Comparison of ENCODE assay signal across 11 cellular contexts in the genomic region with DNA sequence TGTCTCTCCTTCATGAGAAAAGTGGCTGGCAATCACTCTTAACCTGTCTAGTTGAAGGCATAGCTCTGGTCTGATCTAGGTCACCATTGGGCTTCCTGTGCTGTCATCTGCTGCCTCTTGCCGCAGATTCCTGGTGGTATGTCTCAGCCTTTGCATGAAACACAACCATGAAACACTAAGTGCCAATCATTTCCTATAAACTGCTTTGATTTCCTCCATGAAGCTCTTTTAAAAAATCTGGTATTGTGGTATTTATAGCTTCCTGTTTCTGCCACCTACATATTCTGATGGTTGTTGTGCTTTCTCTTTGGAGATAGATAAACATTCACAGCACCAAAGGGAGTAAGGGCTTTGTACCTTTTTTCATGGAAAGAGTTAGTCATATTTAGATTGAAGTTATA.
DNase-seq lines count a peak whose midpoint lies in the region; ATAC-seq and TF ChIP-seq lines count a peak whose summit lies in the region.
"Had no signal": no experiment of that assay in that cellular context is flagged by ENCODE, and none has a peak within 500 bp of the region (broad histone marks: within the 10 kb centered on the region; RNA-seq: fewer than 3 reads in every experiment).

No MANE protein-coding gene starts in this region.

- no peaks in the 10 kb centered on the region for H3K36me3 Mint-ChIP-seq in CD4-positive, alpha-beta memory T cell
- peaks cover 6% of the 10 kb centered on the region for H3K36me3 Mint-ChIP-seq in T-helper 1 cell treated with Interleukin-12 subunit alpha and Interleukin-12 subunit beta and Interleukin-4 antibody, amounts not matched to agents 30 μg/mL and 1 μg/mL, for 36 hours (ENCODE audit: low read depth)
- no peaks in the 10 kb centered on the region for H3K36me3 Mint-ChIP-seq in natural killer cell treated with Interleukin-12 subunit alpha and Interleukin-12 subunit beta and Interleukin-15 and Interleukin-18, amount 100 ng/mL, for 72 hours
- H3K36me3 Mint-ChIP-seq in type B pancreatic cell, result no peaks in the 10 kb centered on the region
- H3K36me3 Mint-ChIP-seq: naive B cell had no signal

- H3K27ac Mint-ChIP-seq in CD4-positive, alpha-beta memory T cell, result peak overlapping the region; percentile 85 to 99 (median 95)
- peak overlapping the region; percentile 81 for H3K27ac Mint-ChIP-seq in T-helper 1 cell treated with Interleukin-12 subunit alpha and Interleukin-12 subunit beta and Interleukin-4 antibody, amounts not matched to agents 30 μg/mL and 1 μg/mL, for 36 hours
- peak overlapping the region; percentile 38 to 65 for H3K27ac Mint-ChIP-seq in natural killer cell treated with Interleukin-12 subunit alpha and Interleukin-12 subunit beta and Interleukin-15 and Interleukin-18, amount 100 ng/mL, for 72 hours
- no peak overlapping the region for H3K27ac Mint-ChIP-seq in type B pancreatic cell

- no peak for TF ChIP-seq CTCF in type B pancreatic cell (conservative IDR thresholded peaks at IDR 0.05)

- POLR2A ChIA-PET in CD4-positive, alpha-beta memory T cell (lab: Charles Lee; ENCODE audit: partially characterized antibody), result interaction anchor here (0.8 to 9.1 kb wide), 20 partner anchors 9 to 1228 kb away, joined by 3 to 121 read pairs (median 4); a partner anchor contains a TSS

- peak; percentile 84 to 88 for ATAC-seq in natural killer cell treated with Interleukin-12 subunit alpha and Interleukin-12 subunit beta and Interleukin-15 and Interleukin-18, amount 100 ng/mL, for 72 hours
- no peak for ATAC-seq in GM21619 (IDR thresholded peaks at IDR 0.05; ENCODE audit: unreplicated experiment)
- no peak for ATAC-seq in HG02973 (IDR thresholded peaks at IDR 0.05; ENCODE audit: unreplicated experiment)
- ATAC-seq: body of pancreas had no signal

- H3K4me3 Mint-ChIP-seq in CD4-positive, alpha-beta memory T cell, result peak overlapping the region; percentile 22 to 89 (median 72)
- H3K4me3 Mint-ChIP-seq in T-helper 1 cell treated with Interleukin-12 subunit alpha and Interleukin-12 subunit beta and Interleukin-4 antibody, amounts not matched to agents 30 μg/mL and 1 μg/mL, for 36 hours, result peak overlapping the region; percentile 43
- H3K4me3 Mint-ChIP-seq in natural killer cell treated with Interleukin-12 subunit alpha and Interleukin-12 subunit beta and Interleukin-15 and Interleukin-18, amount 100 ng/mL, for 72 hours, result peak overlapping the region; percentile 32
- no peak overlapping the region for H3K4me3 Mint-ChIP-seq in type B pancreatic cell
- H3K4me3 Mint-ChIP-seq: naive B cell had no signal

- no peaks in the 10 kb centered on the region for H3K9me3 ChIP-seq in CD4-positive, alpha-beta memory T cell (ENCODE audit: control insufficient read depth in 1 of 2, low read length in 2 of 2)
- H3K9me3 ChIP-seq: body of pancreas had no signal

- peak overlapping the region in 1 of 2 donors; percentile 26 for H3K4me3 ChIP-seq in CD4-positive, alpha-beta memory T cell (ENCODE audit: low read length in 2 of 2)
- H3K4me3 ChIP-seq: body of pancreas, smooth muscle cell had no signal

- no peaks in the 10 kb centered on the region for H3K27me3 ChIP-seq in CD4-positive, alpha-beta memory T cell (ENCODE audit: insufficient read depth, low read length)
- H3K27me3 ChIP-seq: body of pancreas had no signal

- DNase-seq in CD4-positive, alpha-beta memory T cell, result peak; percentile 79 to 90 (median 87)
- DNase-seq in activated T-helper 9 cell treated with anti-CD3 and anti-CD28 coated beads, Interleukin-2, amount 50 U/mL, for 16 hours (ENCODE audit: low read depth), result peak; percentile 27
- DNase-seq in natural killer cell treated with Interleukin-12 subunit alpha and Interleukin-12 subunit beta and Interleukin-15 and Interleukin-18, amount 100 ng/mL, for 72 hours (ENCODE audit: low spot score), result no peak
- DNase-seq in type B pancreatic cell (ENCODE audit: extremely low spot score, unreplicated experiment), result no peak
- no peak for DNase-seq in NCI-H2029 treated with DMSO at 0.1 percent for 48 hours (lab: John Stamatoyannopoulos, UW)
- DNase-seq: body of pancreas, naive B cell had no signal

- H3K4me1 ChIP-seq in CD4-positive, alpha-beta memory T cell (ENCODE audit: insufficient read depth, low read length), result peaks cover 92% of the 10 kb centered on the region
- H3K4me1 ChIP-seq: body of pancreas had no signal

- peaks cover 74 to 90% (median 84%) of the 10 kb centered on the region in 4 donors for H3K4me1 Mint-ChIP-seq in CD4-positive, alpha-beta memory T cell
- H3K4me1 Mint-ChIP-seq in T-helper 1 cell treated with Interleukin-12 subunit alpha and Interleukin-12 subunit beta and Interleukin-4 antibody, amounts not matched to agents 30 μg/mL and 1 μg/mL, for 36 hours (ENCODE audit: low read depth), result peaks cover 65% of the 10 kb centered on the region
- H3K4me1 Mint-ChIP-seq in natural killer cell treated with Interleukin-12 subunit alpha and Interleukin-12 subunit beta and Interleukin-15 and Interleukin-18, amount 100 ng/mL, for 72 hours (ENCODE audit: low read depth in 2 of 2), result peaks cover 20% of the 10 kb centered on the region in 2 donors
- peaks cover 5% of the 10 kb centered on the region for H3K4me1 Mint-ChIP-seq in type B pancreatic cell (ENCODE audit: unreplicated experiment)

- intact Hi-C loops in CD4-positive, alpha-beta memory T cell (cut with micrococcal nuclease), result loop anchor here (1.0 kb wide), 4 partner anchors 15 to 351 kb away; a partner anchor contains a TSS

- H3K9me3 Mint-ChIP-seq in CD4-positive, alpha-beta memory T cell, result peaks cover 0 to 5% (median 0%) of the 10 kb centered on the region in 8 donors
- peaks cover 6% of the 10 kb centered on the region for H3K9me3 Mint-ChIP-seq in T-helper 1 cell treated with Interleukin-12 subunit alpha and Interleukin-12 subunit beta and Interleukin-4 antibody, amounts not matched to agents 30 μg/mL and 1 μg/mL, for 36 hours
- H3K9me3 Mint-ChIP-seq in natural killer cell treated with Interleukin-12 subunit alpha and Interleukin-12 subunit beta and Interleukin-15 and Interleukin-18, amount 100 ng/mL, for 72 hours, result no peaks in the 10 kb centered on the region
- H3K9me3 Mint-ChIP-seq in type B pancreatic cell, result no peaks in the 10 kb centered on the region
- H3K9me3 Mint-ChIP-seq: naive B cell had no signal

- peak overlapping the region; percentile 60 for H3K27ac ChIP-seq in CD4-positive, alpha-beta memory T cell (ENCODE audit: low read depth, low read length)
- H3K27ac ChIP-seq: body of pancreas had no signal

- CTCF ChIA-PET in CD4-positive, alpha-beta memory T cell (lab: Charles Lee; ENCODE audit: partially characterized antibody), result interaction anchor here (0.7 to 6.5 kb wide), 16 partner anchors 9 to 534 kb away, joined by 3 to 78 read pairs (median 4); a partner anchor contains a TSS

- no peaks in the 10 kb centered on the region for H3K36me3 ChIP-seq in CD4-positive, alpha-beta memory T cell (ENCODE audit: insufficient read depth, low read length)

- no peaks in the 10 kb centered on the region for H3K27me3 Mint-ChIP-seq in CD4-positive, alpha-beta memory T cell
- no peaks in the 10 kb centered on the region for H3K27me3 Mint-ChIP-seq in T-helper 1 cell treated with Interleukin-12 subunit alpha and Interleukin-12 subunit beta and Interleukin-4 antibody, amounts not matched to agents 30 μg/mL and 1 μg/mL, for 36 hours (ENCODE audit: low read depth)
- peaks cover 0 to 4% of the 10 kb centered on the region in 2 donors for H3K27me3 Mint-ChIP-seq in natural killer cell treated with Interleukin-12 subunit alpha and Interleukin-12 subunit beta and Interleukin-15 and Interleukin-18, amount 100 ng/mL, for 72 hours
- no peaks in the 10 kb centered on the region for H3K27me3 Mint-ChIP-seq in type B pancreatic cell
- H3K27me3 Mint-ChIP-seq: naive B cell had no signal

Comparison
In these comparisons a context has a peak if more than half of its experiments do, and no peak if none do; other contexts are left out.
1. DNase-seq: peak in CD4-positive, alpha-beta memory T cell (5 of 5) and activated T-helper 9 cell treated with anti-CD3 and anti-CD28 coated beads, Interleukin-2, amount 50 U/mL, for 16 hours (single experiment); none in natural killer cell treated with Interleukin-12 subunit alpha and Interleukin-12 subunit beta and Interleukin-15 and Interleukin-18, amount 100 ng/mL, for 72 hours (single experiment), type B pancreatic cell (single experiment) and NCI-H2029 treated with DMSO at 0.1 percent for 48 hours (single experiment).
2. ATAC-seq: peak in natural killer cell treated with Interleukin-12 subunit alpha and Interleukin-12 subunit beta and Interleukin-15 and Interleukin-18, amount 100 ng/mL, for 72 hours (2 of 2); none in GM21619 (single experiment) and HG02973 (single experiment).